Comparison of ENCODE assay signal across 12 cellular contexts in genomic region chr1:43451701-43452532, GRCh38. TPM values are rescaled to one million over a fixed set of nuclear protein-coding genes. Genes with fewer than 3 reads are reported as not detected.
DNase-seq lines count a peak whose midpoint lies in the region; TF ChIP-seq lines count a peak whose summit lies in the region.
"Had no signal": no experiment of that assay in that cellular context is flagged by ENCODE, and none has a peak within 500 bp of the region (broad histone marks: within the 10 kb centered on the region; RNA-seq: fewer than 3 reads in every experiment).

No MANE protein-coding gene starts in this region.

- peaks cover 13% of the 10 kb centered on the region for H3K27me3 Mint-ChIP-seq in activated CD4-positive, alpha-beta T cell treated with anti-CD3 and anti-CD28 coated beads, Interleukin-2, amount 10 ng/mL, durations not matched to agents 24 days and 14 days
- peaks cover 11% of the 10 kb centered on the region for H3K27me3 Mint-ChIP-seq in activated T-helper 1 cell treated with anti-CD3 and anti-CD28 coated beads, Interleukin-12 subunit alpha, Interleukin-12 subunit beta, Interleukin-2, Interleukin-4 antibody, amounts not matched to agents 30 ng/mL and 10 ng/mL and 1 ng/mL, durations not matched to agents 14 hours and 24 hours and 36 hours (ENCODE audit: insufficient read depth)
- peaks cover 11% of the 10 kb centered on the region for H3K27me3 Mint-ChIP-seq in glutamatergic neuron (ENCODE audit: unreplicated experiment)

- TF ChIP-seq CTCF in glutamatergic neuron (IDR thresholded peaks at IDR 0.05; ENCODE audit: partially characterized antibody, unreplicated experiment) (no peak), sigmoid colon (IDR thresholded peaks at IDR 0.05) (no peak), thyroid gland (IDR thresholded peaks at IDR 0.05) (no peak)

- TF ChIP-seq POLR2A in sigmoid colon (IDR thresholded peaks at IDR 0.05) (no peak), thyroid gland (IDR thresholded peaks at IDR 0.05) (peak in 1 of 2 donors; percentile 3)

- peaks cover 11% of the 10 kb centered on the region for H3K9me3 Mint-ChIP-seq in activated CD4-positive, alpha-beta T cell treated with anti-CD3 and anti-CD28 coated beads, Interleukin-2, amount 10 ng/mL, durations not matched to agents 24 days and 14 days
- no peaks in the 10 kb centered on the region for H3K9me3 Mint-ChIP-seq in activated T-helper 1 cell treated with anti-CD3 and anti-CD28 coated beads, Interleukin-12 subunit alpha, Interleukin-12 subunit beta, Interleukin-2, Interleukin-4 antibody, amounts not matched to agents 30 ng/mL and 10 ng/mL and 1 ng/mL, durations not matched to agents 14 hours and 24 hours and 36 hours
- peaks cover 22% of the 10 kb centered on the region for H3K9me3 Mint-ChIP-seq in glutamatergic neuron (ENCODE audit: unreplicated experiment)
- H3K9me3 Mint-ChIP-seq: neural progenitor cell had no signal

- peak overlapping the region; percentile 63 for H3K4me3 Mint-ChIP-seq in activated CD4-positive, alpha-beta T cell treated with anti-CD3 and anti-CD28 coated beads, Interleukin-2, amount 10 ng/mL, durations not matched to agents 24 days and 14 days
- no peak overlapping the region for H3K4me3 Mint-ChIP-seq in activated T-helper 1 cell treated with anti-CD3 and anti-CD28 coated beads, Interleukin-12 subunit alpha, Interleukin-12 subunit beta, Interleukin-2, Interleukin-4 antibody, amounts not matched to agents 30 ng/mL and 10 ng/mL and 1 ng/mL, durations not matched to agents 14 hours and 24 hours and 36 hours
- peak overlapping the region; percentile 76 for H3K4me3 Mint-ChIP-seq in glutamatergic neuron (ENCODE audit: unreplicated experiment)

- H3K4me1 Mint-ChIP-seq in activated CD4-positive, alpha-beta T cell treated with anti-CD3 and anti-CD28 coated beads, Interleukin-2, amount 10 ng/mL, durations not matched to agents 24 days and 14 days = peaks cover 23% of the 10 kb centered on the region
- peaks cover 18% of the 10 kb centered on the region for H3K4me1 Mint-ChIP-seq in activated T-helper 1 cell treated with anti-CD3 and anti-CD28 coated beads, Interleukin-12 subunit alpha, Interleukin-12 subunit beta, Interleukin-2, Interleukin-4 antibody, amounts not matched to agents 30 ng/mL and 10 ng/mL and 1 ng/mL, durations not matched to agents 14 hours and 24 hours and 36 hours (ENCODE audit: low read depth)
- H3K4me1 Mint-ChIP-seq in glutamatergic neuron (ENCODE audit: low read depth, unreplicated experiment) = peaks cover 13% of the 10 kb centered on the region

- H3K4me3 ChIP-seq in sigmoid colon (no peak overlapping the region), thyroid gland (replicated peaks in 1 of 3) (no peak overlapping the region)

- no peaks in the 10 kb centered on the region for H3K27me3 ChIP-seq in sigmoid colon
- H3K27me3 ChIP-seq in thyroid gland = no peaks in the 10 kb centered on the region
- H3K27me3 ChIP-seq: neural progenitor cell had no signal

- H3K4me1 ChIP-seq in sigmoid colon (peaks cover 0 to 22% (median 20%) of the 10 kb centered on the region in 4 donors), thyroid gland (peaks cover 0 to 7% of the 10 kb centered on the region in 2 donors)

- H3K36me3 ChIP-seq in sigmoid colon (peaks cover 26 to 53% (median 45%) of the 10 kb centered on the region in 4 donors), thyroid gland (peaks cover 43% of the 10 kb centered on the region in 2 donors)
- H3K36me3 ChIP-seq: neural progenitor cell had no signal

- whole genome bisulfite sequencing in sigmoid colon, 2 donors = 86 to 87% methylated on average over 22 of the region's 22 CpGs
- WGBS in thyroid gland, 2 donors = 93% methylated on average over 18 to 22 of the region's 22 CpGs

- no peak for DNase-seq in activated CD4-positive, alpha-beta T cell treated with anti-CD3 and anti-CD28 coated beads, Interleukin-2, amount 10 ng/mL, durations not matched to agents 24 days and 14 days
- no peak for DNase-seq in activated CD4-positive, alpha-beta T cell treated with anti-CD3 and anti-CD28 coated beads, Interleukin-2, amount 50 U/mL, for 48 hours
- no peak for DNase-seq in activated T-helper 1 cell treated with anti-CD3 and anti-CD28 coated beads, Interleukin-12 subunit alpha, Interleukin-12 subunit beta, Interleukin-2, Interleukin-4 antibody, amounts not matched to agents 30 ng/mL and 10 ng/mL and 1 ng/mL, durations not matched to agents 14 hours and 24 hours and 36 hours (ENCODE audit: low spot score)
- DNase-seq in glutamatergic neuron (no peak), sigmoid colon (peak; percentile 64), thyroid gland (no peak), AG20443 (ENCODE audit: low spot score) (no peak), caudate nucleus (lab: John Stamatoyannopoulos, UW) (no peak)
- DNase-seq: amniotic stem cell, NCI-H526, SHP77 had no signal

- H3K27ac ChIP-seq in sigmoid colon = peak overlapping the region in 3 of 4 donors; percentile 90 to 97 (median 95)
- H3K27ac ChIP-seq in thyroid gland = no peak overlapping the region
- H3K27ac ChIP-seq in caudate nucleus (ENCODE audit: low read depth, low read length) = no peak overlapping the region
- H3K27ac ChIP-seq: neural progenitor cell had no signal

- TF ChIP-seq EP300 in sigmoid colon (IDR thresholded peaks at IDR 0.05) = no peak

- no peak overlapping the region for H3K27ac Mint-ChIP-seq in activated CD4-positive, alpha-beta T cell treated with anti-CD3 and anti-CD28 coated beads, Interleukin-2, amount 10 ng/mL, durations not matched to agents 24 days and 14 days
- peak overlapping the region; percentile 81 for H3K27ac Mint-ChIP-seq in activated T-helper 1 cell treated with anti-CD3 and anti-CD28 coated beads, Interleukin-12 subunit alpha, Interleukin-12 subunit beta, Interleukin-2, Interleukin-4 antibody, amounts not matched to agents 30 ng/mL and 10 ng/mL and 1 ng/mL, durations not matched to agents 14 hours and 24 hours and 36 hours
- peak overlapping the region; percentile 43 for H3K27ac Mint-ChIP-seq in glutamatergic neuron (ENCODE audit: unreplicated experiment)
- H3K27ac Mint-ChIP-seq: neural progenitor cell had no signal

- H3K36me3 Mint-ChIP-seq in activated CD4-positive, alpha-beta T cell treated with anti-CD3 and anti-CD28 coated beads, Interleukin-2, amount 10 ng/mL, durations not matched to agents 24 days and 14 days (ENCODE audit: low read depth) = peaks cover 43% of the 10 kb centered on the region
- peaks cover 37% of the 10 kb centered on the region for H3K36me3 Mint-ChIP-seq in activated T-helper 1 cell treated with anti-CD3 and anti-CD28 coated beads, Interleukin-12 subunit alpha, Interleukin-12 subunit beta, Interleukin-2, Interleukin-4 antibody, amounts not matched to agents 30 ng/mL and 10 ng/mL and 1 ng/mL, durations not matched to agents 14 hours and 24 hours and 36 hours (ENCODE audit: low read depth)
- H3K36me3 Mint-ChIP-seq in glutamatergic neuron (ENCODE audit: unreplicated experiment) = peaks cover 11% of the 10 kb centered on the region

- intact Hi-C loops in activated CD4-positive, alpha-beta T cell treated with anti-CD3 and anti-CD28 coated beads, Interleukin-2, amount 10 ng/mL, durations not matched to agents 24 days and 14 days (cut with micrococcal nuclease) = loop anchor here (5.0 kb wide), 1 partner anchor 95 kb away; the partner anchor contains the start of gene CDC20
- intact Hi-C loops in activated T-helper 1 cell treated with anti-CD3 and anti-CD28 coated beads, Interleukin-12 subunit alpha, Interleukin-12 subunit beta, Interleukin-2, Interleukin-4 antibody, amounts not matched to agents 30 ng/mL and 10 ng/mL and 1 ng/mL, durations not matched to agents 14 hours and 24 hours and 36 hours (cut with micrococcal nuclease) = loop anchor here (5.0 kb wide), 2 partner anchors 200 to 255 kb away; partner anchors contain the start of genes KDM4A and ST3GAL3
- intact Hi-C loops in sigmoid colon (cut with DNase I) (loop anchor here (5.0 kb wide), 1 partner anchor 95 kb away; the partner anchor contains the start of gene CDC20), thyroid gland (cut with DNase I) (no loop called here)

- no peaks in the 10 kb centered on the region for H3K9me3 ChIP-seq in sigmoid colon
- no peaks in the 10 kb centered on the region for H3K9me3 ChIP-seq in thyroid gland

RNA-seq across cellular contexts. Expression of gene HYI, which starts 1.8 kb away (rescaled TPM):
- 14.8 and 15.1 TPM in 2 replicates for total RNA-seq in activated CD4-positive, alpha-beta T cell treated with anti-CD3 and anti-CD28 coated beads, Interleukin-2, amount 10 ng/mL, durations not matched to agents 24 days and 14 days
- 14.3 and 16.5 TPM in 2 replicates for total RNA-seq in activated T-helper 1 cell treated with anti-CD3 and anti-CD28 coated beads, Interleukin-12 subunit alpha, Interleukin-12 subunit beta, Interleukin-2, Interleukin-4 antibody, amounts not matched to agents 30 ng/mL and 10 ng/mL and 1 ng/mL, durations not matched to agents 14 hours and 24 hours and 36 hours
- total RNA-seq in glutamatergic neuron (ENCODE audit: unreplicated experiment) (18.7 TPM), sigmoid colon (100 to 1,000 TPM in 1 of 4 donors, 10 to 100 TPM in 3; 65.8 to 104 (median 78.7) TPM), thyroid gland (10 to 100 TPM; 50.6 to 92.9 (median 65.6) TPM)
- polyA plus RNA-seq in sigmoid colon = 10 to 100 TPM; 40.4 to 72.8 (median 55.9) TPM

Comparison
In these comparisons a context has a peak if more than half of its experiments do, and no peak if none do; other contexts are left out.
1. H3K27ac ChIP-seq: peak in sigmoid colon (3 of 4); none in thyroid gland (0 of 3) and caudate nucleus (single experiment).